9 cellular contexts compared by ENCODE assay signal in the genomic region with DNA sequence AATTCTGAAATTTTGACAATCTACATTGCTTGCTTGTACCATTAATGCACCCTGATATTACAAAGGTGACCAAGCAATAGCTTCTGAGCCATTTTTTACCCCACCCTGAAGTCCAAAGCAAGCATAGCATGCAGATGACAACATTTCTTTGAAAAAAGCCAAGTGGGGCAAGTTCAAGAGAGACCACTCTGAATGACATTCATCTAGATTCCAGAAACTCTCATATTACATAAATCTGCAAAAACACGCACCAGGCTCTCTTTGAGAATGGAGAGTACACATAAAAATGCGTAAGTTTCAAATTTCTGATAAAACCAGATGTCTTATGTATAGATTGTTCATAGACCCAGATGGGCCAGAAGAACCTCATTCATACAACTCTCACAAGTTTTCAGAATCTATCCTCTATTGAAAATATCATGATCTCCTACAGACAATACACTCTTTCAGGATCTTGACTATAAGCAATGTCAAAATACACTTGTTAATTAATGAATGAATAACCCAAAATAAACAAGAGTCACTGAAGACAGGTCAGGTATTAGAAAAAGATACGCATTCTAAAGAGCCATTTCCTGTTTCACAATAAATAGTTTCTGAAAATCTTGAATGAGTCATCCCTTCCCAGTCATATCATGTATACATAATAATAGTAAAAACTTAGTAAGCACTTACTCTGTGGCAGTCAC.
A peak's percentile ranks its signal among the peaks of the same experiment; 100 is the strongest.
DNase-seq lines count a peak whose midpoint lies in the region; ATAC-seq and TF ChIP-seq lines count a peak whose summit lies in the region.
"Had no signal": no experiment of that assay in that cellular context is flagged by ENCODE, and none has a peak within 500 bp of the region (broad histone marks: within the 10 kb centered on the region; RNA-seq: fewer than 3 reads in every experiment).

No MANE protein-coding gene starts in this region.

- H3K4me1 ChIP-seq in muscle layer of duodenum (ENCODE audit: control insufficient read depth in 1 of 2, insufficient read depth in 2 of 2, low read length in 2 of 2) = peaks cover 5 to 15% of the 10 kb centered on the region in 2 donors
- H3K4me1 ChIP-seq in effector memory CD4-positive, alpha-beta T cell (ENCODE audit: control insufficient read depth, insufficient read depth, low read length, poor library complexity, severe bottlenecking) = peaks cover 3% of the 10 kb centered on the region

- DNase-seq in GM06990 (ENCODE audit: extremely low read depth, insufficient read length) (peak; percentile 66), substantia nigra (lab: John Stamatoyannopoulos, UW) (no peak), germinal center (ENCODE audit: low spot score) (no peak)
- DNase-seq in activated naive CD8-positive, alpha-beta T cell treated with anti-CD3 and anti-CD28 coated beads, Interleukin-2, amount 50 U/mL, for 24 hours = no peak
- no peak for DNase-seq in effector memory CD4-positive, alpha-beta T cell

- H3K9me3 Mint-ChIP-seq in activated naive CD8-positive, alpha-beta T cell treated with anti-CD3 and anti-CD28 coated beads, Interleukin-2, amount 50 U/mL, for 24 hours = no peaks in the 10 kb centered on the region
- H3K9me3 Mint-ChIP-seq: neural crest cell had no signal

- no peak overlapping the region for H3K4me3 Mint-ChIP-seq in activated naive CD8-positive, alpha-beta T cell treated with anti-CD3 and anti-CD28 coated beads, Interleukin-2, amount 50 U/mL, for 24 hours
- H3K4me3 Mint-ChIP-seq: neural crest cell had no signal

- H3K36me3 ChIP-seq in GM06990 (ENCODE audit: control insufficient read depth, insufficient read depth, low read length) (no peaks in the 10 kb centered on the region; the same call in 1 of the 2 replicates), muscle layer of duodenum (ENCODE audit: control insufficient read depth in 1 of 2, insufficient read depth in 2 of 2, low read length in 2 of 2) (no peaks in the 10 kb centered on the region)
- H3K36me3 ChIP-seq in effector memory CD4-positive, alpha-beta T cell (ENCODE audit: control insufficient read depth, insufficient read depth, low read length) = no peaks in the 10 kb centered on the region

- H3K27me3 ChIP-seq in GM06990 (replicated peaks; ENCODE audit: control insufficient read depth, insufficient read depth, low read length) = no peaks in the 10 kb centered on the region
- H3K27me3 ChIP-seq in muscle layer of duodenum (ENCODE audit: low read depth, low read length) = no peaks in the 10 kb centered on the region
- no peaks in the 10 kb centered on the region for H3K27me3 ChIP-seq in effector memory CD4-positive, alpha-beta T cell (replicated peaks; ENCODE audit: control insufficient read depth, insufficient read depth, low read length, poor library complexity, severe bottlenecking)

- no peaks in the 10 kb centered on the region for H3K9me3 ChIP-seq in muscle layer of duodenum (ENCODE audit: control insufficient read depth in 1 of 2, low read length in 2 of 2)
- no peaks in the 10 kb centered on the region for H3K9me3 ChIP-seq in effector memory CD4-positive, alpha-beta T cell (ENCODE audit: control insufficient read depth, low read length)

- no peak overlapping the region for H3K27ac Mint-ChIP-seq in activated naive CD8-positive, alpha-beta T cell treated with anti-CD3 and anti-CD28 coated beads, Interleukin-2, amount 50 U/mL, for 24 hours

- H3K27ac ChIP-seq in muscle layer of duodenum (ENCODE audit: low read length) (peak overlapping the region; percentile 37), substantia nigra (ENCODE audit: low read depth, low read length, poor library complexity, severe bottlenecking) (no peak overlapping the region)
- no peak overlapping the region for H3K27ac ChIP-seq in effector memory CD4-positive, alpha-beta T cell (ENCODE audit: insufficient read depth, low read length, poor library complexity, severe bottlenecking)

- no peaks in the 10 kb centered on the region for H3K36me3 Mint-ChIP-seq in activated naive CD8-positive, alpha-beta T cell treated with anti-CD3 and anti-CD28 coated beads, Interleukin-2, amount 50 U/mL, for 24 hours (ENCODE audit: low read depth)

- no peak for TF ChIP-seq CTCF in GM06990 (IDR thresholded peaks at IDR 0.05; ENCODE audit: insufficient read depth, low read length, poor library complexity, severe bottlenecking)

- ATAC-seq in GM21515 (IDR thresholded peaks at IDR 0.05; ENCODE audit: unreplicated experiment) = peak; percentile 79
- ATAC-seq in HG03571 (IDR thresholded peaks at IDR 0.05; ENCODE audit: unreplicated experiment) = peak; percentile 84
- ATAC-seq in activated naive CD8-positive, alpha-beta T cell treated with anti-CD3 and anti-CD28 coated beads, Interleukin-2, amount 50 U/mL, for 24 hours = peak; percentile 84

- H3K4me1 Mint-ChIP-seq in activated naive CD8-positive, alpha-beta T cell treated with anti-CD3 and anti-CD28 coated beads, Interleukin-2, amount 50 U/mL, for 24 hours = peaks cover 30% of the 10 kb centered on the region

- H3K4me3 ChIP-seq in GM06990 (replicated peaks; ENCODE audit: low read depth, low read length) (no peak overlapping the region), muscle layer of duodenum (ENCODE audit: low read depth in 1 of 2, low read length in 2 of 2) (no peak overlapping the region)
- no peak overlapping the region for H3K4me3 ChIP-seq in effector memory CD4-positive, alpha-beta T cell (ENCODE audit: insufficient read depth, low read depth, low read length, poor library complexity, severe bottlenecking)

- H3K27me3 Mint-ChIP-seq in activated naive CD8-positive, alpha-beta T cell treated with anti-CD3 and anti-CD28 coated beads, Interleukin-2, amount 50 U/mL, for 24 hours = no peaks in the 10 kb centered on the region
